ENCODE assay signal across 1 cellular context in the genomic region with DNA sequence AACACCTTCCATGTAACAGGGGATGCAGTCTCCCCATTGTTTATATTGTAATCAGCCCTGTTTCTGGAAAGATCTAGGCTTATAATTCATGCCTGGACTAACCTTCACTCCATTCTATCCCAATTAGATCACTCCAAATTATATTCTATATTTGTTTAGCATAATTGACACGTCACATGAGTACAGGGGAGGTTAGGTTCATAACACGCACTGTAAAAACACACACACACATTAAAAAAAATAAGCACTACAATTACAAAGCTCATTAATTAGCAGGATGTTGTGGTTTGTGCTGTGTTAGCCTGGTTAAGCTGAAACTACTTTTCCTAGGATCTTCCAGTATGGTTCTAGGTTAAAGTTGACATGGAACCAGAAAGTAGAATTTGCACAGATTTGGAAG.
TF ChIP-seq lines count a peak whose summit lies in the region.

No MANE protein-coding gene starts in this region.

TF ChIP-seq in A549, 52 proteins besides CTCF, POLR2A, EP300 and RAD21 (continued from another document):
- TF ChIP-seq, protein P1, sequence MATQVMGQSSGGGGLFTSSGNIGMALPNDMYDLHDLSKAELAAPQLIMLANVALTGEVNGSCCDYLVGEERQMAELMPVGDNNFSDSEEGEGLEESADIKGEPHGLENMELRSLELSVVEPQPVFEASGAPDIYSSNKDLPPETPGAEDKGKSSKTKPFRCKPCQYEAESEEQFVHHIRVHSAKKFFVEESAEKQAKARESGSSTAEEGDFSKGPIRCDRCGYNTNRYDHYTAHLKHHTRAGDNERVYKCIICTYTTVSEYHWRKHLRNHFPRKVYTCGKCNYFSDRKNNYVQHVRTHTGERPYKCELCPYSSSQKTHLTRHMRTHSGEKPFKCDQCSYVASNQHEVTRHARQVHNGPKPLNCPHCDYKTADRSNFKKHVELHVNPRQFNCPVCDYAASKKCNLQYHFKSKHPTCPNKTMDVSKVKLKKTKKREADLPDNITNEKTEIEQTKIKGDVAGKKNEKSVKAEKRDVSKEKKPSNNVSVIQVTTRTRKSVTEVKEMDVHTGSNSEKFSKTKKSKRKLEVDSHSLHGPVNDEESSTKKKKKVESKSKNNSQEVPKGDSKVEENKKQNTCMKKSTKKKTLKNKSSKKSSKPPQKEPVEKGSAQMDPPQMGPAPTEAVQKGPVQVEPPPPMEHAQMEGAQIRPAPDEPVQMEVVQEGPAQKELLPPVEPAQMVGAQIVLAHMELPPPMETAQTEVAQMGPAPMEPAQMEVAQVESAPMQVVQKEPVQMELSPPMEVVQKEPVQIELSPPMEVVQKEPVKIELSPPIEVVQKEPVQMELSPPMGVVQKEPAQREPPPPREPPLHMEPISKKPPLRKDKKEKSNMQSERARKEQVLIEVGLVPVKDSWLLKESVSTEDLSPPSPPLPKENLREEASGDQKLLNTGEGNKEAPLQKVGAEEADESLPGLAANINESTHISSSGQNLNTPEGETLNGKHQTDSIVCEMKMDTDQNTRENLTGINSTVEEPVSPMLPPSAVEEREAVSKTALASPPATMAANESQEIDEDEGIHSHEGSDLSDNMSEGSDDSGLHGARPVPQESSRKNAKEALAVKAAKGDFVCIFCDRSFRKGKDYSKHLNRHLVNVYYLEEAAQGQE (IDR thresholded peaks at IDR 0.05) = no peak
- TF ChIP-seq CHD2 (IDR thresholded peaks at IDR 0.05; ENCODE audit: low read length, partially characterized antibody) (no peak), HOXB5 (CRISPR knock-in tag; IDR thresholded peaks at IDR 0.05) (no peak), FOSL2 (IDR thresholded peaks at IDR 0.05) (no peak), FOSL2 (CRISPR knock-in tag; IDR thresholded peaks at IDR 0.05) (no peak), NFE2L2 (conservative IDR thresholded peaks at IDR 0.05; ENCODE audit: low read length) (no peak)
